12 cellular contexts compared by ENCODE assay signal in the genomic region with DNA sequence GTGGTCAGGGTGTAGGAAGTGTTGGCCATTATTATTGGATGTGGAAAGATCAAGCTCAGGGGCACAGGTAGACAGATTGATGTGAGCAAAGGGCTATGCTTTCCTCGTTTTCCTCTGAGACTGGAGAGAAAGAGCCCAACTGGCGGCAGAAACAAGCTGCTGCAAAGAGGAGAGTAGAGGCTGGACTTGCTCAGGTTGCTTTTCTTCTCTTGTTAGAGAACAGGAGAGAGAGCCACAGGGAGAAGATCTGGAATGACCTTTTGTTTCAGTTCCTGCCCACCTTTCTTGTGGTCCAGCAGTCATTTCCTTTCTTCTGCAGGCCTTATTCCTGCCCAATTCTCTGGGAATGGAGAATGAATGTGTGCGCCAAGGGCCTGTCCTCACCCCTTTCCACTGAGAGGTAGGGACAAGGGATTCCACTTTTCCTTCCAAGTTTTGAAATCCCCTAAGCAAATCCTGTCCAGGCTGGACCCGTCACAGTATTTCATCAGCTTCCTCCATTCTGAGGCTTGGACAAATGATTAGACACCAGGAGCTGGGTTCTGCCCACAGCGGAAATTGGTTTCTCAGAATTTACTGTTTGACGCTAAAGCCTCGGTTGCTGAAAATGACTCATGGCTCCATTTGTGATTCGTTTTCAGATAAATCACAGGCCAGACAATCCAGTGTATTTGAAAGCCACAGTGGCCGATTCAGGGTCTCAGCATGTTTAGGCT. TPM values are rescaled to one million over a fixed set of nuclear protein-coding genes. Genes with fewer than 3 reads are reported as not detected.
DNase-seq lines count a peak whose midpoint lies in the region; ATAC-seq and TF ChIP-seq lines count a peak whose summit lies in the region.
"Had no signal": no experiment of that assay in that cellular context is flagged by ENCODE, and none has a peak within 500 bp of the region (broad histone marks: within the 10 kb centered on the region; RNA-seq: fewer than 3 reads in every experiment).

No MANE protein-coding gene starts in this region.

- peak overlapping the region; percentile 88 for H3K27ac Mint-ChIP-seq in CD4-positive, alpha-beta T cell
- H3K27ac Mint-ChIP-seq in activated CD8-positive, alpha-beta memory T cell treated with anti-CD3 and anti-CD28 coated beads, Interleukin-2, amount 10 ng/mL, durations not matched to agents 7 days and 5 days, result peak overlapping the region; percentile 98
- H3K27ac Mint-ChIP-seq: WTC11 had no signal

- H3K4me1 Mint-ChIP-seq in CD4-positive, alpha-beta T cell (ENCODE audit: low read depth), result peaks cover 62% of the 10 kb centered on the region
- peaks cover 71% of the 10 kb centered on the region for H3K4me1 Mint-ChIP-seq in activated CD8-positive, alpha-beta memory T cell treated with anti-CD3 and anti-CD28 coated beads, Interleukin-2, amount 10 ng/mL, durations not matched to agents 7 days and 5 days

- CTCF ChIA-PET in CD4-positive, alpha-beta T cell (lab: Charles Lee), result interaction anchor here (1.0 to 2.7 kb wide), 5 partner anchors 8 to 1563 kb away, joined by 3 to 9 read pairs (median 4); no protein-coding TSS in a partner anchor
- CTCF ChIA-PET in activated CD8-positive, alpha-beta memory T cell treated with anti-CD3 and anti-CD28 coated beads, Interleukin-2, amount 10 ng/mL, durations not matched to agents 7 days and 5 days (lab: Charles Lee), result interaction anchor here (0.8 to 5.8 kb wide), 13 partner anchors 7 to 189 kb away, joined by 3 to 60 read pairs (median 5); a partner anchor contains a TSS

- peak in 6 of 10 experiments; percentile 19 to 32 (median 24) for DNase-seq in CD4-positive, alpha-beta T cell
- DNase-seq in HT1080 (ENCODE audit: low read depth), result peak; percentile 89
- DNase-seq in activated CD8-positive, alpha-beta memory T cell treated with anti-CD3 and anti-CD28 coated beads, Interleukin-2, amount 10 ng/mL, durations not matched to agents 7 days and 5 days, result peak; percentile 91
- no peak for DNase-seq in heart right ventricle
- DNase-seq in cerebellar nuclear complex (lab: John Stamatoyannopoulos, UW), result no peak
- no peak for DNase-seq in GDM1 (lab: John Stamatoyannopoulos, UW)
- DNase-seq in GM10266 (ENCODE audit: extremely low spot score), result no peak
- DNase-seq in breast epithelium (ENCODE audit: low spot score in 2 of 2), result no peak
- DNase-seq: NCI-H524 had no signal

- H3K27ac ChIP-seq in CD4-positive, alpha-beta T cell (ENCODE audit: low read depth, low read length), result no peak overlapping the region
- peak overlapping the region in 1 of 10 donors; percentile 82 for H3K27ac ChIP-seq in heart right ventricle
- no peak overlapping the region for H3K27ac ChIP-seq in breast epithelium
- H3K27ac ChIP-seq: suprapubic skin had no signal

- POLR2A ChIA-PET in CD4-positive, alpha-beta T cell (lab: Charles Lee), result interaction anchor here (5.0 to 5.1 kb wide), 2 partner anchors 7 to 11 kb away, joined by 39 to 110 read pairs; no protein-coding TSS in a partner anchor

- H3K4me3 ChIP-seq in heart right ventricle, result no peak overlapping the region
- no peak overlapping the region for H3K4me3 ChIP-seq in breast epithelium
- H3K4me3 ChIP-seq: suprapubic skin had no signal

- intact Hi-C loops in CD4-positive, alpha-beta T cell (cut with DNase I, micrococcal nuclease), result no loop called here
- intact Hi-C loops in heart right ventricle (cut with DNase I), result no loop called here
- intact Hi-C loops in breast epithelium (cut with DNase I; ENCODE audit: low total_unique reads), result loop anchor here (2.0 kb wide), 1 partner anchor 41 kb away; no protein-coding TSS in a partner anchor

- H3K27me3 ChIP-seq in CD4-positive, alpha-beta T cell (ENCODE audit: control insufficient read depth, insufficient read depth, low read length), result no peaks in the 10 kb centered on the region
- peaks cover 0 to 16% (median 0%) of the 10 kb centered on the region in 7 donors for H3K27me3 ChIP-seq in heart right ventricle
- H3K27me3 ChIP-seq in breast epithelium, result no peaks in the 10 kb centered on the region
- H3K27me3 ChIP-seq: suprapubic skin had no signal

- TF ChIP-seq CTCF in CD4-positive, alpha-beta T cell (IDR thresholded peaks at IDR 0.05), result no peak
- TF ChIP-seq CTCF in heart right ventricle (IDR thresholded peaks at IDR 0.05) (no peak), GM10266 (IDR thresholded peaks at IDR 0.05; ENCODE audit: control insufficient read depth, insufficient read depth, low read depth, missing control alignments) (no peak), breast epithelium (IDR thresholded peaks at IDR 0.05) (no peak)

- TF ChIP-seq POLR2A in breast epithelium (IDR thresholded peaks at IDR 0.05), result no peak

- H3K4me1 ChIP-seq in heart right ventricle (peaks cover 0 to 34% (median 0%) of the 10 kb centered on the region in 9 donors), breast epithelium (no peaks in the 10 kb centered on the region)
- H3K4me1 ChIP-seq: suprapubic skin had no signal

- H3K9me3 ChIP-seq in CD4-positive, alpha-beta T cell (ENCODE audit: control insufficient read depth, low read length), result peaks cover 18% of the 10 kb centered on the region
- H3K9me3 ChIP-seq in heart right ventricle (peaks cover 0 to 22% (median 7%) of the 10 kb centered on the region in 11 donors), breast epithelium (peaks cover 0 to 8% of the 10 kb centered on the region in 2 donors)

- H3K36me3 Mint-ChIP-seq in CD4-positive, alpha-beta T cell (ENCODE audit: low read depth), result peaks cover 28% of the 10 kb centered on the region
- H3K36me3 Mint-ChIP-seq in activated CD8-positive, alpha-beta memory T cell treated with anti-CD3 and anti-CD28 coated beads, Interleukin-2, amount 10 ng/mL, durations not matched to agents 7 days and 5 days, result peaks cover 34% of the 10 kb centered on the region

- H3K36me3 ChIP-seq in heart right ventricle, result no peaks in the 10 kb centered on the region
- H3K36me3 ChIP-seq in breast epithelium, result no peaks in the 10 kb centered on the region
- H3K36me3 ChIP-seq: suprapubic skin had no signal

- WGBS in heart right ventricle, 2 donors, result 71 to 75% methylated on average over 9 of the region's 9 CpGs

- no peaks in the 10 kb centered on the region for H3K27me3 Mint-ChIP-seq in CD4-positive, alpha-beta T cell
- no peaks in the 10 kb centered on the region for H3K27me3 Mint-ChIP-seq in activated CD8-positive, alpha-beta memory T cell treated with anti-CD3 and anti-CD28 coated beads, Interleukin-2, amount 10 ng/mL, durations not matched to agents 7 days and 5 days

- H3K9me3 Mint-ChIP-seq in CD4-positive, alpha-beta T cell, result peaks cover 5% of the 10 kb centered on the region
- peaks cover 15% of the 10 kb centered on the region for H3K9me3 Mint-ChIP-seq in activated CD8-positive, alpha-beta memory T cell treated with anti-CD3 and anti-CD28 coated beads, Interleukin-2, amount 10 ng/mL, durations not matched to agents 7 days and 5 days (ENCODE audit: low read depth)

- peak overlapping the region; percentile 12 for H3K4me3 Mint-ChIP-seq in CD4-positive, alpha-beta T cell
- peak overlapping the region; percentile 32 for H3K4me3 Mint-ChIP-seq in activated CD8-positive, alpha-beta memory T cell treated with anti-CD3 and anti-CD28 coated beads, Interleukin-2, amount 10 ng/mL, durations not matched to agents 7 days and 5 days
- H3K4me3 Mint-ChIP-seq: WTC11 had no signal

- ATAC-seq in CD4-positive, alpha-beta T cell (ENCODE audit: poor library complexity), result peak; percentile 50
- ATAC-seq in activated CD8-positive, alpha-beta memory T cell treated with anti-CD3 and anti-CD28 coated beads, Interleukin-2, amount 10 ng/mL, durations not matched to agents 7 days and 5 days, result peak; percentile 62
- peak in 7 of 8 donors; percentile 39 to 88 (median 65) for ATAC-seq in heart right ventricle
- ATAC-seq: WTC11 had no signal

RNA-seq across cellular contexts. Expression of a gene that starts 16.1 kb away (rescaled TPM):
- under 1 TPM; 0.16 to 0.17 TPM for total RNA-seq in CD4-positive, alpha-beta T cell
- total RNA-seq in HT1080 (2014; rRNA removed; shearing (Covaris generic)), result not detected in 2 replicates
- not detected in 2 replicates for polyA plus RNA-seq in HT1080 (2015; cell fraction: cytosol; rRNA removed)
- not detected in 2 replicates for polyA plus RNA-seq in HT1080 (2015; cell fraction: nucleus; rRNA removed)
- 1 to 10 TPM; 4.5 to 5.5 TPM for total RNA-seq in activated CD8-positive, alpha-beta memory T cell treated with anti-CD3 and anti-CD28 coated beads, Interleukin-2, amount 10 ng/mL, durations not matched to agents 7 days and 5 days
- total RNA-seq in heart right ventricle (under 1 TPM in 2 of 10 donors, not detected in 8; 0.09 to 0.10 TPM), breast epithelium (under 1 TPM in 2 of 3 donors, not detected in 1; 0.16 to 0.33 TPM)
- polyA plus RNA-seq in heart right ventricle, result not detected
- total RNA-seq: renal cortical epithelial cell, suprapubic skin, WTC11 had no signal

RNA-seq across cellular contexts. Expression of a gene that starts 42.5 kb away (rescaled TPM):
- not detected for total RNA-seq in CD4-positive, alpha-beta T cell
- not detected in 2 replicates for total RNA-seq in HT1080 (2014; rRNA removed; shearing (Covaris generic))
- polyA plus RNA-seq in HT1080 (2015; cell fraction: cytosol; rRNA removed), result not detected in 2 replicates
- not detected in 2 replicates for polyA plus RNA-seq in HT1080 (2015; cell fraction: nucleus; rRNA removed)
- not detected for total RNA-seq in activated CD8-positive, alpha-beta memory T cell treated with anti-CD3 and anti-CD28 coated beads, Interleukin-2, amount 10 ng/mL, durations not matched to agents 7 days and 5 days
- total RNA-seq in heart right ventricle (not detected), breast epithelium (not detected)
- polyA plus RNA-seq in heart right ventricle, result not detected
- total RNA-seq: renal cortical epithelial cell, suprapubic skin had no signal

Comparison
In these comparisons a context has a peak if more than half of its experiments do, and no peak if none do; other contexts are left out.
1. DNase-seq: peak in CD4-positive, alpha-beta T cell (6 of 10), HT1080 (single experiment) and activated CD8-positive, alpha-beta memory T cell treated with anti-CD3 and anti-CD28 coated beads, Interleukin-2, amount 10 ng/mL, durations not matched to agents 7 days and 5 days (single experiment); none in heart right ventricle (0 of 2), cerebellar nuclear complex (0 of 2), GDM1 (single experiment), GM10266 (single experiment) and breast epithelium (0 of 2).
2. Peak in every context shown above with its lines, with median percentiles within 50 percentile points of each other: ATAC-seq.